In genomic region chr13:113022391-113023216, GRCh38 we compare ENCODE assay signal across 1 cellular context.
TF ChIP-seq lines count a peak whose summit lies in the region.

No MANE protein-coding gene starts in this region.

TF ChIP-seq in HepG2, 621 proteins besides CTCF, POLR2A, EP300 and RAD21 (continued from another document and continues in another):
- TF ChIP-seq BHLHE40 (IDR thresholded peaks at IDR 0.05; ENCODE audit: low read length) = peak; percentile 95
- peak; percentile 87 for TF ChIP-seq PBX2 (CRISPR knock-in tag; IDR thresholded peaks at IDR 0.05)
- TF ChIP-seq FOXP4 (CRISPR knock-in tag; IDR thresholded peaks at IDR 0.05) = peak; percentile 84
- TF ChIP-seq PHF20 (CRISPR knock-in tag; IDR thresholded peaks at IDR 0.05) = peak; percentile 58; the same call in 1 of the 2 replicates
- TF ChIP-seq ZNF784 (CRISPR knock-in tag; IDR thresholded peaks at IDR 0.05; ENCODE audit: borderline replicate concordance) = no peak
- TF ChIP-seq NR3C1 (CRISPR knock-in tag; IDR thresholded peaks at IDR 0.05) = no peak
- TF ChIP-seq HNF1B (CRISPR knock-in tag; IDR thresholded peaks at IDR 0.05) = no peak
- TF ChIP-seq ATF4 (CRISPR knock-in tag; IDR thresholded peaks at IDR 0.05) = peak in 1 of 2 experiments; percentile 68; a peak in 2 of 4 replicates
- no peak for TF ChIP-seq ZNF572 (CRISPR knock-in tag; IDR thresholded peaks at IDR 0.05)
- peak; percentile 95 for TF ChIP-seq HDAC2 (CRISPR knock-in tag; IDR thresholded peaks at IDR 0.05)
- TF ChIP-seq ATF6 (CRISPR knock-in tag; conservative IDR thresholded peaks at IDR 0.05) = no peak
- 0 out of 2 replicates have a peak, but pooled peaks have one; percentile 60 for TF ChIP-seq REL (CRISPR knock-in tag; conservative IDR thresholded peaks at IDR 0.05)
- peak; percentile 82; the same call in 1 of the 2 replicates for TF ChIP-seq HMG20A (CRISPR knock-in tag; IDR thresholded peaks at IDR 0.05; ENCODE audit: borderline replicate concordance)
- 0 out of 2 replicates have a peak, but pooled peaks have one; percentile 50 for TF ChIP-seq ZNF205 (CRISPR knock-in tag; IDR thresholded peaks at IDR 0.05)
- peak; percentile 49 for TF ChIP-seq SKI (IDR thresholded peaks at IDR 0.05; ENCODE audit: partially characterized antibody)
- TF ChIP-seq GATA4 (IDR thresholded peaks at IDR 0.05; ENCODE audit: borderline replicate concordance, low read depth) = peak; percentile 91
- peak; percentile 78 to 90 for TF ChIP-seq NR2F1 (CRISPR knock-in tag; IDR thresholded peaks at IDR 0.05)
- TF ChIP-seq KDM1A (CRISPR knock-in tag; IDR thresholded peaks at IDR 0.05) = 0 out of 2 replicates have a peak, but pooled peaks have one; percentile 54
- TF ChIP-seq ZNF496 (CRISPR knock-in tag; IDR thresholded peaks at IDR 0.05; ENCODE audit: insufficient replicate concordance) = no peak
- TF ChIP-seq ZHX1 (CRISPR knock-in tag; IDR thresholded peaks at IDR 0.05; ENCODE audit: low read depth) = no peak
- 0 out of 2 replicates have a peak, but pooled peaks have one; percentile 15 for TF ChIP-seq ZSCAN5A (CRISPR knock-in tag; IDR thresholded peaks at IDR 0.05; ENCODE audit: borderline replicate concordance)
- TF ChIP-seq PRMT3 (CRISPR knock-in tag; IDR thresholded peaks at IDR 0.05; ENCODE audit: borderline replicate concordance, low read depth) = no peak
- TF ChIP-seq ZFX (CRISPR knock-in tag; IDR thresholded peaks at IDR 0.05; ENCODE audit: low read depth) = peak; percentile 63; the same call in 1 of the 2 replicates
- TF ChIP-seq ZNF225 (CRISPR knock-in tag; IDR thresholded peaks at IDR 0.05) = no peak
- TF ChIP-seq TP53 (CRISPR knock-in tag; conservative IDR thresholded peaks at IDR 0.05) = peak; percentile 54; the same call in 1 of the 2 replicates
- peak; percentile 97 for TF ChIP-seq MED1 (CRISPR knock-in tag; IDR thresholded peaks at IDR 0.05)
- peak; percentile 66 for TF ChIP-seq FOXO1 (CRISPR knock-in tag; IDR thresholded peaks at IDR 0.05)
- TF ChIP-seq ZNF12 (CRISPR knock-in tag; IDR thresholded peaks at IDR 0.05) = peak; percentile 69
- 0 out of 2 replicates have a peak, but pooled peaks have one; percentile 40 for TF ChIP-seq KDM2A (CRISPR knock-in tag; IDR thresholded peaks at IDR 0.05; ENCODE audit: borderline replicate concordance, low read depth)
- peak; percentile 98 for TF ChIP-seq NR2F6 (IDR thresholded peaks at IDR 0.05)
- peak; percentile 99 for TF ChIP-seq NR2F6 (CRISPR knock-in tag; IDR thresholded peaks at IDR 0.05)
- peak; percentile 84; the same call in 1 of the 2 replicates for TF ChIP-seq ZSCAN12 (CRISPR knock-in tag; IDR thresholded peaks at IDR 0.05)
- TF ChIP-seq ZNF253 (CRISPR knock-in tag; IDR thresholded peaks at IDR 0.05; ENCODE audit: borderline replicate concordance) = no peak
- TF ChIP-seq FOXK1 (CRISPR knock-in tag; IDR thresholded peaks at IDR 0.05; ENCODE audit: borderline replicate concordance, low read depth) = peak; percentile 33; the same call in 1 of the 2 replicates
- no peak for TF ChIP-seq HNRNPUL1 (IDR thresholded peaks at IDR 0.05; ENCODE audit: low read depth, low read length)
- TF ChIP-seq ZNF17 (CRISPR knock-in tag; IDR thresholded peaks at IDR 0.05) = no peak
- no peak for TF ChIP-seq CENPBD1 (CRISPR knock-in tag; IDR thresholded peaks at IDR 0.05; ENCODE audit: borderline replicate concordance, low read depth)
- no peak for TF ChIP-seq KMT2A (CRISPR knock-in tag; IDR thresholded peaks at IDR 0.05)
- 0 out of 2 replicates have a peak, but pooled peaks have one; percentile 23 for TF ChIP-seq ZNF501 (CRISPR knock-in tag; IDR thresholded peaks at IDR 0.05)
- no peak for TF ChIP-seq ZNF292 (CRISPR knock-in tag; IDR thresholded peaks at IDR 0.05; ENCODE audit: borderline replicate concordance, low read depth)
- 0 out of 2 replicates have a peak, but pooled peaks have one; percentile 52 for TF ChIP-seq DMTF1 (CRISPR knock-in tag; IDR thresholded peaks at IDR 0.05)
- TF ChIP-seq ZNF430 (CRISPR knock-in tag; IDR thresholded peaks at IDR 0.05) = peak; percentile 50; the same call in 1 of the 2 replicates
- no peak for TF ChIP-seq FOXJ3 (CRISPR knock-in tag; IDR thresholded peaks at IDR 0.05; ENCODE audit: borderline replicate concordance)
- peak; percentile 57; the same call in 1 of the 2 replicates for TF ChIP-seq SIX1 (CRISPR knock-in tag; IDR thresholded peaks at IDR 0.05; ENCODE audit: borderline replicate concordance)
- no peak for TF ChIP-seq ZNF747 (CRISPR knock-in tag; IDR thresholded peaks at IDR 0.05; ENCODE audit: borderline replicate concordance)
- peak; percentile 48; the same call in 1 of the 2 replicates for TF ChIP-seq ZBTB44 (CRISPR knock-in tag; IDR thresholded peaks at IDR 0.05)
- no peak for TF ChIP-seq ZNF563 (CRISPR knock-in tag; IDR thresholded peaks at IDR 0.05)
- TF ChIP-seq HOXA9 (CRISPR knock-in tag; IDR thresholded peaks at IDR 0.05; ENCODE audit: borderline replicate concordance) = 0 out of 2 replicates have a peak, but pooled peaks have one; percentile 20
- no peak for TF ChIP-seq ZNF616 (CRISPR knock-in tag; IDR thresholded peaks at IDR 0.05; ENCODE audit: low read depth)
